ENCODE assay signal across 10 cellular contexts in the genomic region with DNA sequence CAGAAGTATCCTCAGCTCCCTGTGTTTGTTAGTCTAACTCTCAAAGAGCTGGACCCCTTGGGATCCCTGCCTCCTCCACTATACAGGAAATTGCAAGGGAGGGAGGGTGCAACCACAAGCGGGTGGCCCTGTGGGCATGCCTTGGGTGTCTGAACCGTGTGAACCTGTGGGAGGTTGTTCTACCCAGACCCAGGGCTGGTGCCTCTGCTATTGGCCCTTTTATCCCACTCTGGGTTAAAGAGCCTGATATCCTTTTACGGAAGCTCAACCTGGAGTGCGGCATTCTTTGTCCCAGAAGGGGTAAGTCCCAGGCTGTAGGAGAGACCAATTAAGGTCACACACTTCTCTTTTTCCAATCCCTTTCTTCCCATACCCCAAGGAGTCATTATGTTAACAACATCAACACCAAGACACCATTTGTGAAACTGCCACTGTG. TPM values are rescaled to one million over a fixed set of nuclear protein-coding genes. Genes with fewer than 3 reads are reported as not detected.
DNase-seq lines count a peak whose midpoint lies in the region; ATAC-seq and TF ChIP-seq lines count a peak whose summit lies in the region.
"Had no signal": no experiment of that assay in that cellular context is flagged by ENCODE, and none has a peak within 500 bp of the region (broad histone marks: within the 10 kb centered on the region; RNA-seq: fewer than 3 reads in every experiment).

No MANE protein-coding gene starts in this region.

- no peak overlapping the region for H3K27ac ChIP-seq in CD8-positive, alpha-beta memory T cell (ENCODE audit: low read depth, low read length)
- H3K27ac ChIP-seq in neutrophil (peak overlapping the region; percentile 99), hepatocyte (no peak overlapping the region)

- peak overlapping the region; percentile 80 to 98 (median 94) for H3K27ac Mint-ChIP-seq in CD8-positive, alpha-beta memory T cell
- peak overlapping the region; percentile 20 for H3K27ac Mint-ChIP-seq in activated T-helper 17 cell treated with anti-CD3 and anti-CD28 coated beads, Interleukin-2, amount 50 U/mL, for 72 hours

- no peaks in the 10 kb centered on the region for H3K27me3 ChIP-seq in CD8-positive, alpha-beta memory T cell (ENCODE audit: insufficient read depth, low read length, poor library complexity, severe bottlenecking)
- no peaks in the 10 kb centered on the region for H3K27me3 ChIP-seq in neutrophil
- H3K27me3 ChIP-seq in hepatocyte = no peaks in the 10 kb centered on the region

- POLR2A ChIA-PET in CD8-positive, alpha-beta memory T cell (lab: Charles Lee) = interaction anchor here (0.5 to 3.2 kb wide), 3 partner anchors 10 to 53 kb away, joined by 3 to 25 read pairs (median 3); a partner anchor contains a TSS

- H3K4me3 ChIP-seq in CD8-positive, alpha-beta memory T cell (ENCODE audit: low read length) = peak overlapping the region; percentile 28
- H3K4me3 ChIP-seq in neutrophil (ENCODE audit: low read depth in 1 of 2, low read length in 1 of 2) = peak overlapping the region; percentile 33 to 52
- no peak overlapping the region for H3K4me3 ChIP-seq in hepatocyte

- H3K36me3 Mint-ChIP-seq in CD8-positive, alpha-beta memory T cell = peaks cover 0 to 2% (median 0%) of the 10 kb centered on the region in 3 donors
- H3K36me3 Mint-ChIP-seq in activated T-helper 17 cell treated with anti-CD3 and anti-CD28 coated beads, Interleukin-2, amount 50 U/mL, for 72 hours (ENCODE audit: low read depth) = no peaks in the 10 kb centered on the region

- TF ChIP-seq CTCF in neutrophil (IDR thresholded peaks at IDR 0.05) = peak; percentile 3
- TF ChIP-seq CTCF in hepatocyte (IDR thresholded peaks at IDR 0.05; ENCODE audit: poor library complexity) = no peak

- H3K27me3 Mint-ChIP-seq in CD8-positive, alpha-beta memory T cell = peaks cover 0 to 3% of the 10 kb centered on the region in 2 donors
- H3K27me3 Mint-ChIP-seq in activated T-helper 17 cell treated with anti-CD3 and anti-CD28 coated beads, Interleukin-2, amount 50 U/mL, for 72 hours = no peaks in the 10 kb centered on the region

- peaks cover 66 to 79% (median 73%) of the 10 kb centered on the region in 3 donors for H3K4me1 Mint-ChIP-seq in CD8-positive, alpha-beta memory T cell
- peaks cover 56% of the 10 kb centered on the region for H3K4me1 Mint-ChIP-seq in activated T-helper 17 cell treated with anti-CD3 and anti-CD28 coated beads, Interleukin-2, amount 50 U/mL, for 72 hours

- peaks cover 64% of the 10 kb centered on the region for H3K4me1 ChIP-seq in CD8-positive, alpha-beta memory T cell (ENCODE audit: insufficient read depth, low read length)
- H3K4me1 ChIP-seq in neutrophil (ENCODE audit: control insufficient read depth in 1 of 2, insufficient read depth in 1 of 2, low read depth in 1 of 2, low read length in 1 of 2) = peaks cover 76 to 77% of the 10 kb centered on the region in 2 experiments
- no peaks in the 10 kb centered on the region for H3K4me1 ChIP-seq in hepatocyte (ENCODE audit: insufficient read depth)

- H3K79me2 ChIP-seq in hepatocyte = no peaks in the 10 kb centered on the region

- no peaks in the 10 kb centered on the region for H4K20me1 ChIP-seq in hepatocyte (ENCODE audit: insufficient read depth, poor library complexity, severe bottlenecking)

- peak overlapping the region; percentile 53 to 86 (median 71) for H3K4me3 Mint-ChIP-seq in CD8-positive, alpha-beta memory T cell
- H3K4me3 Mint-ChIP-seq in activated T-helper 17 cell treated with anti-CD3 and anti-CD28 coated beads, Interleukin-2, amount 50 U/mL, for 72 hours = peak overlapping the region; percentile 97

- DNase-seq in CD8-positive, alpha-beta memory T cell = peak; percentile 32 to 70 (median 57)
- DNase-seq in SKM-1 (lab: John Stamatoyannopoulos, UW; ENCODE audit: unreplicated experiment) = peak; percentile 21
- DNase-seq in DMS 273 treated with DMSO at 0.1 percent for 48 hours (lab: John Stamatoyannopoulos, UW) = no peak
- no peak for DNase-seq in hepatocyte (ENCODE audit: low spot score)
- DNase-seq: left ventricle myocardium superior, NCI-H510A treated with DMSO at 0.1 percent for 48 hours had no signal

- no peak overlapping the region for H3K4me2 ChIP-seq in hepatocyte

- no peaks in the 10 kb centered on the region for H3K9me2 ChIP-seq in hepatocyte (replicated peaks; ENCODE audit: insufficient read depth)

- H3K9me3 ChIP-seq in CD8-positive, alpha-beta memory T cell (ENCODE audit: low read length) = no peaks in the 10 kb centered on the region
- H3K9me3 ChIP-seq in neutrophil (no peaks in the 10 kb centered on the region), hepatocyte (ENCODE audit: low read depth) (no peaks in the 10 kb centered on the region)

- no peak overlapping the region for H2AFZ ChIP-seq in hepatocyte

- 91% methylated on average over 4 of the region's 4 CpGs for WGBS in hepatocyte (ENCODE audit: low lambda C conversion rate, missing lambda C conversion rate)

- H3K9me3 Mint-ChIP-seq in CD8-positive, alpha-beta memory T cell = no peaks in the 10 kb centered on the region
- H3K9me3 Mint-ChIP-seq in activated T-helper 17 cell treated with anti-CD3 and anti-CD28 coated beads, Interleukin-2, amount 50 U/mL, for 72 hours = no peaks in the 10 kb centered on the region

- CTCF ChIA-PET in CD8-positive, alpha-beta memory T cell (lab: Charles Lee) = interaction anchor here (1.0 to 1.6 kb wide), 5 partner anchors 13 to 87 kb away, joined by 3 to 6 read pairs (median 4); no protein-coding TSS in a partner anchor

- no peaks in the 10 kb centered on the region for H3K36me3 ChIP-seq in CD8-positive, alpha-beta memory T cell (ENCODE audit: insufficient read depth, low read length)
- H3K36me3 ChIP-seq in neutrophil = no peaks in the 10 kb centered on the region
- no peaks in the 10 kb centered on the region for H3K36me3 ChIP-seq in hepatocyte (replicated peaks; ENCODE audit: insufficient read depth, low read depth)

- peak; percentile 13 for ATAC-seq in activated T-helper 17 cell treated with anti-CD3 and anti-CD28 coated beads, Interleukin-2, amount 50 U/mL, for 72 hours (replicated peaks)
- no peak for ATAC-seq in HG02763 (IDR thresholded peaks at IDR 0.05; ENCODE audit: unreplicated experiment)
- ATAC-seq in GM18907 (IDR thresholded peaks at IDR 0.05; ENCODE audit: unreplicated experiment) = no peak
- ATAC-seq: left ventricle myocardium superior had no signal

RNA-seq across cellular contexts. Expression of a gene that starts 53.4 kb away (rescaled TPM):
- total RNA-seq in CD8-positive, alpha-beta memory T cell = 1 to 10 TPM; 7.0 to 7.7 TPM
- polyA plus RNA-seq in CD8-positive, alpha-beta memory T cell = 9.5 TPM
- total RNA-seq in activated T-helper 17 cell treated with anti-CD3 and anti-CD28 coated beads, Interleukin-2, amount 50 U/mL, for 72 hours = 1 to 10 TPM; 4.8 to 6.3 TPM
- total RNA-seq in hepatocyte = 1.3 and 3.5 TPM in 2 replicates
- polyA plus RNA-seq in hepatocyte = 1.2 and 1.4 TPM in 2 replicates

RNA-seq across cellular contexts. Expression of a gene that starts 53.8 kb away (rescaled TPM):
- 1 to 10 TPM; 8.4 to 9.4 TPM for total RNA-seq in CD8-positive, alpha-beta memory T cell
- polyA plus RNA-seq in CD8-positive, alpha-beta memory T cell = 1.3 TPM
- 1 to 10 TPM in 1 of 2 donors, under 1 TPM in 1; 0.64 to 5.5 TPM for total RNA-seq in activated T-helper 17 cell treated with anti-CD3 and anti-CD28 coated beads, Interleukin-2, amount 50 U/mL, for 72 hours
- total RNA-seq in hepatocyte = 0.44 TPM in 1 of 2 replicates, not detected in the other
- 0.06 and 0.17 TPM in 2 replicates for polyA plus RNA-seq in hepatocyte
- total RNA-seq: left ventricle myocardium superior had no signal

Comparison
In these comparisons a context has a peak if more than half of its experiments do, and no peak if none do; other contexts are left out.
1. DNase-seq: peak in CD8-positive, alpha-beta memory T cell (5 of 5) and SKM-1 (single experiment); none in DMS 273 treated with DMSO at 0.1 percent for 48 hours (single experiment) and hepatocyte (single experiment).